Comparison of ENCODE assay signal across 8 cellular contexts in the genomic region with DNA sequence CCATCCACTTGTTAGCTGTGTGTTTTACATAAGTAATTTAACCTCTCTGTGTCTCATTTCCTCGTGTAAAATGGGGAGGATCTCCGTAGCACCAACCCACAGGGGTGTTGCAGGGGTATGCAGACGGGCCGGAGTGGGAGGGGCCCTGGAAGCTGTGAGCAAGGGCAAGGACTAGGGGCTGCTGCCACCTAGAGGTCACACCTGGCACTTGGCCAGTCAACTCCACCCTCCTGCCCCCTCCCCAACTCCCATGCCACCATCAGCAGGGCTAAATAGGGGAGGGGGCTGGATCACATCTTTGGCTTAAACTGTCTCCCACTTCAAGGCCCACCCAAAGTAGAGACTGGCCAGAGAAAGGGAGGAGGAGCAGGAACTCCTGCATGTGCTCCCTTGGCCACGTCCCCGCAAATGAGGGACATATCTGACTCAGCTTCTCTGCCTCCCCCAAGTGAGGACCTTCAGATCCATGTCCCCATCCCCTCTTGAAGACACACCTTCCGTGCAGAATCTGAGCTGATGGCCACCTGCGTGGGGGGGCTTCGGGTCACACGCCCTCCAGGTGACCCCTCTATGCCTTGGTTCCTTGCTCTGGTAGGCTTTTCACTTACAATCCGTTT. TPM values are rescaled to one million over a fixed set of nuclear protein-coding genes. Genes with fewer than 3 reads are reported as not detected.
A peak's percentile ranks its signal among the peaks of the same experiment; 100 is the strongest.
DNase-seq lines count a peak whose midpoint lies in the region; ATAC-seq and TF ChIP-seq lines count a peak whose summit lies in the region.

No MANE protein-coding gene starts in this region.

- no peaks in the 10 kb centered on the region for H3K9me3 ChIP-seq in mucosa of rectum (ENCODE audit: control insufficient read depth in 2 of 2, low read length in 2 of 2)

- H3K4me3 ChIP-seq in mucosa of rectum (ENCODE audit: low read length in 2 of 2) = peak overlapping the region in 1 of 2 donors; percentile 53

- H3K27ac ChIP-seq in mucosa of rectum (ENCODE audit: low read depth in 2 of 2, low read length in 2 of 2) = peak overlapping the region; percentile 11 to 61

- intact Hi-C loops in activated CD8-positive, alpha-beta T cell treated with anti-CD3 and anti-CD28 coated beads for 36 hours (cut with micrococcal nuclease) = no loop called here

- peak overlapping the region in 1 of 2 donors; percentile 36 for H3K9ac ChIP-seq in mucosa of rectum (ENCODE audit: low read depth in 1 of 2, low read length in 2 of 2)

- CTCF ChIA-PET in activated CD8-positive, alpha-beta T cell treated with anti-CD3 and anti-CD28 coated beads for 36 hours (lab: Charles Lee) = interaction anchor here (0.5 to 12.4 kb wide), 42 partner anchors 8 to 293 kb away, joined by 3 to 376 read pairs (median 4); a partner anchor contains a TSS

- H3K4me1 Mint-ChIP-seq in activated CD8-positive, alpha-beta T cell treated with anti-CD3 and anti-CD28 coated beads for 36 hours (ENCODE audit: low read depth) = peaks cover 14% of the 10 kb centered on the region

- H3K36me3 Mint-ChIP-seq in activated CD8-positive, alpha-beta T cell treated with anti-CD3 and anti-CD28 coated beads for 36 hours (ENCODE audit: low read depth) = no peaks in the 10 kb centered on the region

- no peaks in the 10 kb centered on the region for H3K36me3 ChIP-seq in mucosa of rectum (ENCODE audit: control insufficient read depth in 2 of 2, insufficient read depth in 2 of 2, low read length in 2 of 2)

- no peak overlapping the region for H3K4me3 Mint-ChIP-seq in activated CD8-positive, alpha-beta T cell treated with anti-CD3 and anti-CD28 coated beads for 36 hours

- peak; percentile 92 for TF ChIP-seq CTCF in activated CD8-positive, alpha-beta T cell treated with anti-CD3 and anti-CD28 coated beads for 36 hours (IDR thresholded peaks at IDR 0.05)

- DNase-seq in DMS 273 treated with DMSO at 0.1 percent for 48 hours (lab: John Stamatoyannopoulos, UW) (peak; percentile 9), NCI-H774 (lab: John Stamatoyannopoulos, UW) (peak; percentile 23), NCI-H187 treated with DMSO at 0.1 percent for 48 hours (lab: John Stamatoyannopoulos, UW) (no peak)
- peak; percentile 88 for DNase-seq in activated CD8-positive, alpha-beta T cell treated with anti-CD3 and anti-CD28 coated beads for 36 hours
- peak; percentile 71 for DNase-seq in effector CD4-positive, alpha-beta T cell
- peak; percentile 86 for DNase-seq in stimulated activated CD8-positive, alpha-beta memory T cell treated with anti-CD3 and anti-CD28 coated beads, Interleukin-4, amount 100 ng/mL, for 48 hours

- peak; percentile 48 for ATAC-seq in HG02623 (IDR thresholded peaks at IDR 0.05; ENCODE audit: unreplicated experiment)
- peak; percentile 96 for ATAC-seq in activated CD8-positive, alpha-beta T cell treated with anti-CD3 and anti-CD28 coated beads for 36 hours

- H3K27ac Mint-ChIP-seq in activated CD8-positive, alpha-beta T cell treated with anti-CD3 and anti-CD28 coated beads for 36 hours = no peak overlapping the region

- H3K27me3 ChIP-seq in mucosa of rectum (ENCODE audit: control insufficient read depth in 2 of 2, insufficient read depth in 2 of 2, low read length in 2 of 2) = no peaks in the 10 kb centered on the region

- H3K4me1 ChIP-seq in mucosa of rectum (ENCODE audit: control insufficient read depth in 2 of 2, insufficient read depth in 2 of 2, low read length in 2 of 2) = peaks cover 66 to 69% of the 10 kb centered on the region in 2 donors

- no peaks in the 10 kb centered on the region for H3K9me3 Mint-ChIP-seq in activated CD8-positive, alpha-beta T cell treated with anti-CD3 and anti-CD28 coated beads for 36 hours

- POLR2A ChIA-PET in activated CD8-positive, alpha-beta T cell treated with anti-CD3 and anti-CD28 coated beads for 36 hours (lab: Charles Lee) = interaction anchor here (0.7 to 3.3 kb wide), 5 partner anchors 15 to 83 kb away, joined by 3 to 12 read pairs (median 3); a partner anchor contains a TSS

- no peaks in the 10 kb centered on the region for H3K27me3 Mint-ChIP-seq in activated CD8-positive, alpha-beta T cell treated with anti-CD3 and anti-CD28 coated beads for 36 hours

RNA-seq across cellular contexts. Expression of a gene that starts 2.6 kb away (rescaled TPM):
- 1 to 10 TPM; 1.4 to 2.3 TPM for total RNA-seq in activated CD8-positive, alpha-beta T cell treated with anti-CD3 and anti-CD28 coated beads for 36 hours

RNA-seq across cellular contexts. Expression of a gene that starts 12.7 kb away (rescaled TPM):
- total RNA-seq in activated CD8-positive, alpha-beta T cell treated with anti-CD3 and anti-CD28 coated beads for 36 hours = not detected

RNA-seq across cellular contexts. Expression of a gene that starts 14.7 kb away (rescaled TPM):
- 10 to 100 TPM; 15.0 to 16.9 TPM for total RNA-seq in activated CD8-positive, alpha-beta T cell treated with anti-CD3 and anti-CD28 coated beads for 36 hours

RNA-seq across cellular contexts. Expression of a gene that starts 19.9 kb away (rescaled TPM):
- total RNA-seq in activated CD8-positive, alpha-beta T cell treated with anti-CD3 and anti-CD28 coated beads for 36 hours = under 1 TPM; 0.09 to 0.20 TPM

RNA-seq across cellular contexts. Expression of a gene that starts 30.4 kb away (rescaled TPM):
- total RNA-seq in activated CD8-positive, alpha-beta T cell treated with anti-CD3 and anti-CD28 coated beads for 36 hours = 10 to 100 TPM; 44.6 to 58.8 TPM
